In the genomic region with DNA sequence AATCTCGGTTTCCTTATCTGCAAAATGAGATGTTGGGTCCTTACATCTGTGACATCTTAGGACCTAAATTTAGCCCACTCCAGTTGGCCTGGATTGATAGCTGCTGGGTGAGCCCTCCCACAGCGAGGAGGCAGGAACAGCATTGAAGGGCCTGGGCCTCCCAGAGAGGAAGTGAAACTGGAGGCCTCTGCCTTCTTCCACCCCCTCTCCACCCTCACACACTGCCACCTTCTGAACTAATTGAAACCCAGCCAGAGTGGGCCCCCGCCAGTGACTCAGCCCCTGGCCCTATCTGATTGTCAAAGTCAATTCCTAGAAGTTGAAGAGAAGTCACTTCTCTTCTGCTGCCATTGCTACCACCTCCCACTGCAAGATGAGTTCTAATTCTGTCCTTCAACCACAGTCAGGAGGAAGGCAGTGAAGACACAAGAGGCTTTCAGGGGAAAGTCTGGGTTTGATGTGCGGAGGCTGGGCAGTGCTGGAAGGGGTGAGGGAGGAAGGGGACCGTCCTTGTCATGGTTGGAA, we compare ENCODE assay signal across 8 cellular contexts. TPM values are rescaled to one million over a fixed set of nuclear protein-coding genes. Genes with fewer than 3 reads are reported as not detected.
A peak's percentile ranks its signal among the peaks of the same experiment; 100 is the strongest.
DNase-seq lines count a peak whose midpoint lies in the region; ATAC-seq and TF ChIP-seq lines count a peak whose summit lies in the region.

No MANE protein-coding gene starts in this region.

- no peaks in the 10 kb centered on the region for H4K20me1 ChIP-seq in smooth muscle cell (ENCODE audit: low read depth)

- no peaks in the 10 kb centered on the region for H3F3A ChIP-seq in smooth muscle cell (ENCODE audit: low read depth)

- no peak overlapping the region for H3K4me3 ChIP-seq in smooth muscle cell
- H3K4me3 ChIP-seq in brain microvascular endothelial cell (ENCODE audit: low read depth, low read length) = no peak overlapping the region

- no peak overlapping the region for H3K4me2 ChIP-seq in smooth muscle cell

- no peaks in the 10 kb centered on the region for H3K36me3 Mint-ChIP-seq in activated naive CD4-positive, alpha-beta T cell treated with anti-CD3 and anti-CD28 coated beads for 36 hours (ENCODE audit: low read depth)
- no peaks in the 10 kb centered on the region for H3K36me3 Mint-ChIP-seq in natural killer cell

- H3K4me3 Mint-ChIP-seq in activated naive CD4-positive, alpha-beta T cell treated with anti-CD3 and anti-CD28 coated beads for 36 hours = peak overlapping the region; percentile 25
- peak overlapping the region; percentile 76 for H3K4me3 Mint-ChIP-seq in natural killer cell

- TF ChIP-seq CTCF in natural killer cell (IDR thresholded peaks at IDR 0.05) (no peak), smooth muscle cell (IDR thresholded peaks at IDR 0.05; ENCODE audit: borderline replicate concordance, insufficient read depth, poor library complexity, severe bottlenecking) (no peak), brain microvascular endothelial cell (IDR thresholded peaks at IDR 0.05; ENCODE audit: low read depth, low read length, missing control alignments) (no peak)

- no peaks in the 10 kb centered on the region for H3K79me2 ChIP-seq in smooth muscle cell (ENCODE audit: low read depth)

- H3K27ac Mint-ChIP-seq in activated naive CD4-positive, alpha-beta T cell treated with anti-CD3 and anti-CD28 coated beads for 36 hours = peak overlapping the region; percentile 84
- H3K27ac Mint-ChIP-seq in natural killer cell = peak overlapping the region; percentile 79 to 92

- DNase-seq in SIG-M5 (lab: John Stamatoyannopoulos, UW) (peak; percentile 99), natural killer cell (peak; percentile 44), middle frontal gyrus (ENCODE audit: extremely low spot score, low spot score) (no peak), smooth muscle cell (lab: John Stamatoyannopoulos, UW; ENCODE audit: unreplicated experiment) (no peak), brain microvascular endothelial cell (no peak)
- DNase-seq in activated naive CD4-positive, alpha-beta T cell treated with anti-CD3 and anti-CD28 coated beads for 36 hours = peak; percentile 94

- H3K4me1 ChIP-seq in smooth muscle cell (ENCODE audit: low read depth) = no peaks in the 10 kb centered on the region

- ATAC-seq in GM18867 (IDR thresholded peaks at IDR 0.05; ENCODE audit: unreplicated experiment) = peak; percentile 74
- peak; percentile 83 for ATAC-seq in HG02981 (IDR thresholded peaks at IDR 0.05; ENCODE audit: unreplicated experiment)
- ATAC-seq in natural killer cell = peak; percentile 83 to 96 (median 87)

- CTCF ChIA-PET in activated naive CD4-positive, alpha-beta T cell treated with anti-CD3 and anti-CD28 coated beads for 36 hours (lab: Charles Lee) = interaction anchor here (0.9 kb wide), 1 partner anchor 86 kb away, joined by 3 read pairs; no protein-coding TSS in a partner anchor

- no peaks in the 10 kb centered on the region for H3K9me3 ChIP-seq in smooth muscle cell (replicated peaks; ENCODE audit: low read depth)

- H3K27me3 Mint-ChIP-seq in activated naive CD4-positive, alpha-beta T cell treated with anti-CD3 and anti-CD28 coated beads for 36 hours (ENCODE audit: low read depth) = no peaks in the 10 kb centered on the region
- H3K27me3 Mint-ChIP-seq in natural killer cell (ENCODE audit: low read depth in 2 of 2) = no peaks in the 10 kb centered on the region

- H2AFZ ChIP-seq in smooth muscle cell (ENCODE audit: low read depth) = no peak overlapping the region

- 49% methylated on average over 5 of the region's 5 CpGs for WGBS in smooth muscle cell (ENCODE audit: low lambda C conversion rate)

- H3K9ac ChIP-seq in smooth muscle cell (ENCODE audit: low read depth) = no peak overlapping the region

- in situ Hi-C loops in brain microvascular endothelial cell (cut with HindIII; ENCODE audit: low pct_ligation_motif_present, low sequenced_read_pairs) = no loop called here

- intact Hi-C loops in activated naive CD4-positive, alpha-beta T cell treated with anti-CD3 and anti-CD28 coated beads for 36 hours (cut with micrococcal nuclease) = loop anchor here (1.0 to 10.0 kb wide), 5 partner anchors 8 to 1322 kb away; no protein-coding TSS in a partner anchor
- intact Hi-C loops in natural killer cell (cut with micrococcal nuclease) = loop anchor here (5.0 kb wide), 1 partner anchor 55 kb away; the partner anchor contains the start of gene NEK6

- no peaks in the 10 kb centered on the region for H3K27me3 ChIP-seq in smooth muscle cell (ENCODE audit: low read depth)
- peaks cover 7% of the 10 kb centered on the region for H3K27me3 ChIP-seq in brain microvascular endothelial cell (replicated peaks)

- peaks cover 32% of the 10 kb centered on the region for H3K4me1 Mint-ChIP-seq in activated naive CD4-positive, alpha-beta T cell treated with anti-CD3 and anti-CD28 coated beads for 36 hours (ENCODE audit: low read depth)
- peaks cover 64 to 71% of the 10 kb centered on the region in 2 donors for H3K4me1 Mint-ChIP-seq in natural killer cell

- H3K9me3 Mint-ChIP-seq in activated naive CD4-positive, alpha-beta T cell treated with anti-CD3 and anti-CD28 coated beads for 36 hours = peaks cover 4% of the 10 kb centered on the region
- H3K9me3 Mint-ChIP-seq in natural killer cell = no peaks in the 10 kb centered on the region

- H3K27ac ChIP-seq in smooth muscle cell (ENCODE audit: low read depth) (no peak overlapping the region), brain microvascular endothelial cell (no peak overlapping the region)

- H3K36me3 ChIP-seq in smooth muscle cell (ENCODE audit: low read depth) = no peaks in the 10 kb centered on the region
- no peaks in the 10 kb centered on the region for H3K36me3 ChIP-seq in brain microvascular endothelial cell (replicated peaks)

RNA-seq across cellular contexts. Expression of gene NEK6, which starts 55.2 kb away (rescaled TPM):
- 1 to 10 TPM in 1 of 2 experiments, under 1 TPM in 1; 0.89 to 1.5 TPM for total RNA-seq in activated naive CD4-positive, alpha-beta T cell treated with anti-CD3 and anti-CD28 coated beads for 36 hours
- 10 to 100 TPM; 25.0 to 34.9 (median 33.0) TPM for total RNA-seq in natural killer cell
- total RNA-seq in smooth muscle cell = 41.5 and 45.9 TPM in 2 replicates
- polyA plus RNA-seq in smooth muscle cell = 67.6 and 108 TPM in 2 replicates

Comparison
In these comparisons a context has a peak if more than half of its experiments do, and no peak if none do; other contexts are left out.
1. DNase-seq: peak in SIG-M5 (single experiment), activated naive CD4-positive, alpha-beta T cell treated with anti-CD3 and anti-CD28 coated beads for 36 hours (single experiment) and natural killer cell (single experiment); none in middle frontal gyrus (single experiment), smooth muscle cell (single experiment) and brain microvascular endothelial cell (single experiment).
2. RNA of gene NEK6, which starts 55.2 kb away (total RNA-seq): 41.5 to 45.9 TPM in smooth muscle cell and 25.0 to 34.9 TPM in natural killer cell; 0.89 to 1.5 TPM in activated naive CD4-positive, alpha-beta T cell treated with anti-CD3 and anti-CD28 coated beads for 36 hours; every median in the first group is over 10 times any median in the second.
3. Peak in every context shown above with its lines, with median percentiles within 50 percentile points of each other: ATAC-seq.